ENCODE assay signal across 8 cellular contexts in genomic region chr20:841568-842546, GRCh38. TPM values are rescaled to one million over a fixed set of nuclear protein-coding genes. Genes with fewer than 3 reads are reported as not detected.
A peak's percentile ranks its signal among the peaks of the same experiment; 100 is the strongest.
DNase-seq lines count a peak whose midpoint lies in the region; ATAC-seq and TF ChIP-seq lines count a peak whose summit lies in the region.

No MANE protein-coding gene starts in this region.

- no peaks in the 10 kb centered on the region for H3K4me1 ChIP-seq in adipocyte (ENCODE audit: control insufficient read depth, insufficient read depth, low read length)
- peaks cover 0 to 26% of the 10 kb centered on the region in 2 donors for H3K4me1 ChIP-seq in thoracic aorta (ENCODE audit: control insufficient read depth in 1 of 2, low read depth in 2 of 2)
- peaks cover 0 to 40% (median 13%) of the 10 kb centered on the region in 4 donors for H3K4me1 ChIP-seq in tibial nerve
- H3K4me1 ChIP-seq in BE2C = no peaks in the 10 kb centered on the region

- peaks cover 2% of the 10 kb centered on the region for H3K9me3 Mint-ChIP-seq in activated CD8-positive, alpha-beta memory T cell treated with anti-CD3 and anti-CD28 coated beads, Interleukin-2, amount 10 ng/mL, durations not matched to agents 7 days and 5 days (ENCODE audit: low read depth)

- H3K9ac ChIP-seq in adipocyte (ENCODE audit: low read length) = no peak overlapping the region

- no peak for TF ChIP-seq POLR2A in tibial nerve (IDR thresholded peaks at IDR 0.05)

- H3K27me3 ChIP-seq in adipocyte (replicated peaks; ENCODE audit: control insufficient read depth, insufficient read depth, low read length) (peaks cover 9% of the 10 kb centered on the region), thoracic aorta (replicated peaks; ENCODE audit: insufficient read depth) (no peaks in the 10 kb centered on the region), tibial nerve (peaks cover 0 to 47% of the 10 kb centered on the region in 2 donors), BE2C (no peaks in the 10 kb centered on the region)

- peak overlapping the region; percentile 40 for H3K4me3 ChIP-seq in adipocyte (ENCODE audit: low read length)
- peak overlapping the region; percentile 53 for H3K4me3 ChIP-seq in thoracic aorta
- peak overlapping the region in 2 of 4 donors; percentile 33 to 36 for H3K4me3 ChIP-seq in tibial nerve
- H3K4me3 ChIP-seq in BE2C (ENCODE audit: low read depth, low read length) = no peak overlapping the region

- H3K27ac ChIP-seq in thoracic aorta (no peak overlapping the region), tibial nerve (peak overlapping the region in 1 of 4 donors; percentile 43)

- H3K36me3 Mint-ChIP-seq in activated CD8-positive, alpha-beta memory T cell treated with anti-CD3 and anti-CD28 coated beads, Interleukin-2, amount 10 ng/mL, durations not matched to agents 7 days and 5 days = peaks cover 24% of the 10 kb centered on the region

- ATAC-seq in activated CD8-positive, alpha-beta memory T cell treated with anti-CD3 and anti-CD28 coated beads, Interleukin-2, amount 10 ng/mL, durations not matched to agents 7 days and 5 days = no peak
- ATAC-seq in thoracic aorta (ENCODE audit: insufficient number of reproducible peaks, low FRiP score, low read depth) = no peak

- H3K27me3 Mint-ChIP-seq in activated CD8-positive, alpha-beta memory T cell treated with anti-CD3 and anti-CD28 coated beads, Interleukin-2, amount 10 ng/mL, durations not matched to agents 7 days and 5 days = no peaks in the 10 kb centered on the region

- peaks cover 49% of the 10 kb centered on the region for H3K4me1 Mint-ChIP-seq in activated CD8-positive, alpha-beta memory T cell treated with anti-CD3 and anti-CD28 coated beads, Interleukin-2, amount 10 ng/mL, durations not matched to agents 7 days and 5 days

- peak overlapping the region; percentile 26 for H3K4me3 Mint-ChIP-seq in activated CD8-positive, alpha-beta memory T cell treated with anti-CD3 and anti-CD28 coated beads, Interleukin-2, amount 10 ng/mL, durations not matched to agents 7 days and 5 days

- 35 to 41% methylated on average over 57 to 59 of the region's 62 CpGs for whole genome bisulfite sequencing in tibial nerve, 2 donors

- no peak for TF ChIP-seq EP300 in tibial nerve (IDR thresholded peaks at IDR 0.05)

- CTCF ChIA-PET in activated CD8-positive, alpha-beta memory T cell treated with anti-CD3 and anti-CD28 coated beads, Interleukin-2, amount 10 ng/mL, durations not matched to agents 7 days and 5 days (lab: Charles Lee) = interaction anchor here (1.2 kb wide), 1 partner anchor 12 kb away, joined by 4 read pairs; no protein-coding TSS in a partner anchor

- H3K9me3 ChIP-seq in adipocyte (ENCODE audit: control insufficient read depth, low read length) = no peaks in the 10 kb centered on the region
- no peaks in the 10 kb centered on the region for H3K9me3 ChIP-seq in thoracic aorta
- H3K9me3 ChIP-seq in tibial nerve = peaks cover 0 to 8% (median 0%) of the 10 kb centered on the region in 4 donors
- no peaks in the 10 kb centered on the region for H3K9me3 ChIP-seq in BE2C

- TF ChIP-seq CTCF in thoracic aorta (IDR thresholded peaks at IDR 0.05) (no peak), tibial nerve (IDR thresholded peaks at IDR 0.05) (no peak), BE2C (IDR thresholded peaks at IDR 0.05; ENCODE audit: low read depth, low read length) (no peak)

- no peak overlapping the region for H3K27ac Mint-ChIP-seq in activated CD8-positive, alpha-beta memory T cell treated with anti-CD3 and anti-CD28 coated beads, Interleukin-2, amount 10 ng/mL, durations not matched to agents 7 days and 5 days

- no peak for DNase-seq in activated CD8-positive, alpha-beta memory T cell treated with anti-CD3 and anti-CD28 coated beads, Interleukin-2, amount 10 ng/mL, durations not matched to agents 7 days and 5 days
- DNase-seq in activated CD8-positive, alpha-beta memory T cell treated with anti-CD3 and anti-CD28 coated beads for 24 hours = no peak
- DNase-seq in adipocyte (ENCODE audit: low read depth) (no peak), islet precursor cell (peak; percentile 85), thoracic aorta (ENCODE audit: low spot score) (no peak), tibial nerve (ENCODE audit: low spot score in 2 of 2) (no peak), nucleus accumbens (lab: John Stamatoyannopoulos, UW) (no peak), BE2C (no peak)

- H3K36me3 ChIP-seq in adipocyte (ENCODE audit: control insufficient read depth, insufficient read depth, low read length, severe bottlenecking) (no peaks in the 10 kb centered on the region), thoracic aorta (no peaks in the 10 kb centered on the region), tibial nerve (no peaks in the 10 kb centered on the region), BE2C (no peaks in the 10 kb centered on the region)

RNA-seq across cellular contexts. Expression of gene FAM110A, which starts 8.3 kb away (rescaled TPM):
- total RNA-seq in activated CD8-positive, alpha-beta memory T cell treated with anti-CD3 and anti-CD28 coated beads, Interleukin-2, amount 10 ng/mL, durations not matched to agents 7 days and 5 days = 10 to 100 TPM; 34.3 to 37.0 TPM
- total RNA-seq in thoracic aorta = 1 to 10 TPM in 1 of 2 donors, under 1 TPM in 1; 0.81 to 3.5 TPM
- 1 to 10 TPM; 2.8 to 6.9 (median 4.7) TPM for total RNA-seq in tibial nerve
- 6.5 TPM for polyA plus RNA-seq in BE2C (2012; ENCODE audit: insufficient read depth, insufficient read length, low read depth)

Comparison
In these comparisons a context has a peak if more than half of its experiments do, and no peak if none do; other contexts are left out.
1. RNA of gene FAM110A, which starts 8.3 kb away (total RNA-seq): 34.3 to 37.0 TPM in activated CD8-positive, alpha-beta memory T cell treated with anti-CD3 and anti-CD28 coated beads, Interleukin-2, amount 10 ng/mL, durations not matched to agents 7 days and 5 days; 2.8 to 6.9 TPM in tibial nerve and 0.81 to 3.5 TPM in thoracic aorta; every median in the first group is over 4 times any median in the second.